In genomic region chr2:16218651-16219050, GRCh38 we compare ENCODE assay signal across 11 cellular contexts.
DNase-seq lines count a peak whose midpoint lies in the region; ATAC-seq and TF ChIP-seq lines count a peak whose summit lies in the region.
"Had no signal": no experiment of that assay in that cellular context is flagged by ENCODE, and none has a peak within 500 bp of the region (broad histone marks: within the 10 kb centered on the region; RNA-seq: fewer than 3 reads in every experiment).

No MANE protein-coding gene starts in this region.

- H3K27me3 ChIP-seq in Loucy (ENCODE audit: insufficient read depth, low read length, poor library complexity, severe bottlenecking) = no peaks in the 10 kb centered on the region
- no peaks in the 10 kb centered on the region for H3K27me3 ChIP-seq in smooth muscle cell (ENCODE audit: low read depth)
- no peaks in the 10 kb centered on the region for H3K27me3 ChIP-seq in aorta (ENCODE audit: control insufficient read depth in 1 of 2, insufficient read depth in 2 of 2, low read length in 1 of 2)
- H3K27me3 ChIP-seq: BLaER1 had no signal

- WGBS in smooth muscle cell (ENCODE audit: low lambda C conversion rate) = 42% methylated on average over 3 of the region's 3 CpGs
- 18 to 26% methylated on average over 3 of the region's 3 CpGs for WGBS in aorta, 2 donors

- H3K9me3 ChIP-seq in Loucy (ENCODE audit: insufficient read depth, low read depth, low read length) (no peaks in the 10 kb centered on the region), smooth muscle cell (replicated peaks; ENCODE audit: low read depth) (no peaks in the 10 kb centered on the region), aorta (ENCODE audit: control insufficient read depth, low read length) (no peaks in the 10 kb centered on the region)
- H3K9me3 ChIP-seq: BLaER1 had no signal

- DNase-seq in activated CD4-positive, alpha-beta memory T cell treated with anti-CD3 and anti-CD28 coated beads for 36 hours = peak; percentile 11
- DNase-seq in activated CD4-positive, alpha-beta memory T cell treated with anti-CD3 and anti-CD28 coated beads, Interleukin-2, amount 10 ng/mL, durations not matched to agents 7 days and 5 days = no peak
- DNase-seq in endothelial cell (ENCODE audit: low spot score) = peak; percentile 50
- DNase-seq in smooth muscle cell (lab: John Stamatoyannopoulos, UW; ENCODE audit: unreplicated experiment) = no peak
- DNase-seq in aorta = no peak
- no peak for DNase-seq in posterior vena cava (ENCODE audit: low spot score)
- DNase-seq in NK-92 treated with Interleukin-12 subunit alpha and Interleukin-12 subunit beta, amount 100 ng/mL, for 24 hours (lab: John Stamatoyannopoulos, UW) = no peak

- intact Hi-C loops in activated CD4-positive, alpha-beta memory T cell treated with anti-CD3 and anti-CD28 coated beads for 36 hours (cut with micrococcal nuclease) = loop anchor here (5.0 kb wide), 1 partner anchor 276 kb away; the partner anchor contains the start of gene MYCN
- intact Hi-C loops in aorta (cut with DNase I) (no loop called here), posterior vena cava (cut with DNase I) (no loop called here)

- no peak for ATAC-seq in aorta (ENCODE audit: low FRiP score)

- POLR2A ChIA-PET in activated CD4-positive, alpha-beta memory T cell treated with anti-CD3 and anti-CD28 coated beads for 36 hours (lab: Charles Lee) = no interaction called here
- POLR2A ChIA-PET in activated CD4-positive, alpha-beta memory T cell treated with anti-CD3 and anti-CD28 coated beads, Interleukin-2, amount 10 ng/mL, durations not matched to agents 7 days and 5 days (lab: Charles Lee) = no interaction called here

- no peaks in the 10 kb centered on the region for H3K79me2 ChIP-seq in Loucy (ENCODE audit: insufficient read depth, low read length)
- H3K79me2 ChIP-seq in smooth muscle cell (ENCODE audit: low read depth) = no peaks in the 10 kb centered on the region
- H3K79me2 ChIP-seq: parathyroid adenoma had no signal

- TF ChIP-seq CTCF in Loucy (conservative IDR thresholded peaks at IDR 0.05; ENCODE audit: low read length) = peak; percentile 62
- TF ChIP-seq CTCF in endothelial cell (IDR thresholded peaks at IDR 0.05; ENCODE audit: unreplicated experiment) = peak; percentile 23
- TF ChIP-seq CTCF in smooth muscle cell (IDR thresholded peaks at IDR 0.05; ENCODE audit: borderline replicate concordance, insufficient read depth, poor library complexity, severe bottlenecking) = peak; percentile 40

- no peak overlapping the region for H3K27ac Mint-ChIP-seq in activated CD4-positive, alpha-beta memory T cell treated with anti-CD3 and anti-CD28 coated beads for 36 hours
- no peak overlapping the region for H3K27ac Mint-ChIP-seq in activated CD4-positive, alpha-beta memory T cell treated with anti-CD3 and anti-CD28 coated beads, Interleukin-2, amount 10 ng/mL, durations not matched to agents 7 days and 5 days
- no peak overlapping the region for H3K27ac Mint-ChIP-seq in endothelial cell (ENCODE audit: unreplicated experiment)
- H3K27ac Mint-ChIP-seq: stimulated activated naive CD8-positive, alpha-beta T cell treated with anti-CD3 and anti-CD28 coated beads, Interleukin-15, Interleukin-2, amounts not matched to agents 100 ng/mL and 50 ng/mL, for 24 hours had no signal

- H3K4me1 Mint-ChIP-seq in activated CD4-positive, alpha-beta memory T cell treated with anti-CD3 and anti-CD28 coated beads for 36 hours (ENCODE audit: low read depth) = no peaks in the 10 kb centered on the region
- H3K4me1 Mint-ChIP-seq in activated CD4-positive, alpha-beta memory T cell treated with anti-CD3 and anti-CD28 coated beads, Interleukin-2, amount 10 ng/mL, durations not matched to agents 7 days and 5 days = no peaks in the 10 kb centered on the region
- H3K4me1 Mint-ChIP-seq in endothelial cell (ENCODE audit: unreplicated experiment) = no peaks in the 10 kb centered on the region

- H3K9me3 Mint-ChIP-seq in activated CD4-positive, alpha-beta memory T cell treated with anti-CD3 and anti-CD28 coated beads for 36 hours = no peaks in the 10 kb centered on the region
- peaks cover 6% of the 10 kb centered on the region for H3K9me3 Mint-ChIP-seq in activated CD4-positive, alpha-beta memory T cell treated with anti-CD3 and anti-CD28 coated beads, Interleukin-2, amount 10 ng/mL, durations not matched to agents 7 days and 5 days
- no peaks in the 10 kb centered on the region for H3K9me3 Mint-ChIP-seq in endothelial cell (ENCODE audit: unreplicated experiment)
- H3K9me3 Mint-ChIP-seq: stimulated activated naive CD8-positive, alpha-beta T cell treated with anti-CD3 and anti-CD28 coated beads, Interleukin-15, Interleukin-2, amounts not matched to agents 100 ng/mL and 50 ng/mL, for 24 hours had no signal

- CTCF ChIA-PET in activated CD4-positive, alpha-beta memory T cell treated with anti-CD3 and anti-CD28 coated beads for 36 hours (lab: Charles Lee) = interaction anchor here (1.1 kb wide), 1 partner anchor 279 kb away, joined by 5 read pairs; the partner anchor contains the start of gene MYCN
- CTCF ChIA-PET in activated CD4-positive, alpha-beta memory T cell treated with anti-CD3 and anti-CD28 coated beads, Interleukin-2, amount 10 ng/mL, durations not matched to agents 7 days and 5 days (lab: Charles Lee) = interaction anchor here (2.7 kb wide), 1 partner anchor 279 kb away, joined by 11 read pairs; the partner anchor contains the start of gene MYCN

- H3K36me3 Mint-ChIP-seq in activated CD4-positive, alpha-beta memory T cell treated with anti-CD3 and anti-CD28 coated beads for 36 hours = no peaks in the 10 kb centered on the region
- no peaks in the 10 kb centered on the region for H3K36me3 Mint-ChIP-seq in activated CD4-positive, alpha-beta memory T cell treated with anti-CD3 and anti-CD28 coated beads, Interleukin-2, amount 10 ng/mL, durations not matched to agents 7 days and 5 days (ENCODE audit: low read depth)
- H3K36me3 Mint-ChIP-seq in endothelial cell (ENCODE audit: low read depth, unreplicated experiment) = peaks cover 4% of the 10 kb centered on the region

- H4K20me1 ChIP-seq in Loucy (ENCODE audit: insufficient read depth, low read length, poor library complexity, severe bottlenecking) = no peaks in the 10 kb centered on the region
- no peaks in the 10 kb centered on the region for H4K20me1 ChIP-seq in smooth muscle cell (ENCODE audit: low read depth)
- H4K20me1 ChIP-seq: BLaER1 had no signal

- no peak overlapping the region for H3K4me3 Mint-ChIP-seq in activated CD4-positive, alpha-beta memory T cell treated with anti-CD3 and anti-CD28 coated beads for 36 hours
- no peak overlapping the region for H3K4me3 Mint-ChIP-seq in activated CD4-positive, alpha-beta memory T cell treated with anti-CD3 and anti-CD28 coated beads, Interleukin-2, amount 10 ng/mL, durations not matched to agents 7 days and 5 days
- H3K4me3 Mint-ChIP-seq in endothelial cell (ENCODE audit: unreplicated experiment) = no peak overlapping the region
- H3K4me3 Mint-ChIP-seq: stimulated activated naive CD8-positive, alpha-beta T cell treated with anti-CD3 and anti-CD28 coated beads, Interleukin-15, Interleukin-2, amounts not matched to agents 100 ng/mL and 50 ng/mL, for 24 hours had no signal

- H3K9ac ChIP-seq in Loucy (ENCODE audit: low read depth, low read length, poor library complexity, severe bottlenecking) = no peak overlapping the region
- no peak overlapping the region for H3K9ac ChIP-seq in smooth muscle cell (ENCODE audit: low read depth)
- H3K9ac ChIP-seq: BLaER1, parathyroid adenoma had no signal

- H3K36me3 ChIP-seq in Loucy (ENCODE audit: insufficient read depth, low read length) (no peaks in the 10 kb centered on the region), smooth muscle cell (ENCODE audit: low read depth) (no peaks in the 10 kb centered on the region), aorta (ENCODE audit: control insufficient read depth in 1 of 2, insufficient read depth in 2 of 2, low read length in 1 of 2) (no peaks in the 10 kb centered on the region)
- H3K36me3 ChIP-seq: BLaER1 had no signal

- H3K4me1 ChIP-seq in Loucy (ENCODE audit: insufficient read depth, low read length, poor library complexity, severe bottlenecking) (no peaks in the 10 kb centered on the region), smooth muscle cell (ENCODE audit: low read depth) (peaks cover 15% of the 10 kb centered on the region), aorta (ENCODE audit: control insufficient read depth in 1 of 2, insufficient read depth in 2 of 2, low read length in 2 of 2) (no peaks in the 10 kb centered on the region)
- H3K4me1 ChIP-seq: BLaER1, parathyroid adenoma had no signal

- H3K27me3 Mint-ChIP-seq in activated CD4-positive, alpha-beta memory T cell treated with anti-CD3 and anti-CD28 coated beads for 36 hours = no peaks in the 10 kb centered on the region
- H3K27me3 Mint-ChIP-seq in activated CD4-positive, alpha-beta memory T cell treated with anti-CD3 and anti-CD28 coated beads, Interleukin-2, amount 10 ng/mL, durations not matched to agents 7 days and 5 days = no peaks in the 10 kb centered on the region
- peaks cover 4% of the 10 kb centered on the region for H3K27me3 Mint-ChIP-seq in endothelial cell (ENCODE audit: unreplicated experiment)

- no peak overlapping the region for H3K4me3 ChIP-seq in Loucy (ENCODE audit: low read length, poor library complexity, severe bottlenecking)
- H3K4me3 ChIP-seq in smooth muscle cell = no peak overlapping the region
- H3K4me3 ChIP-seq in aorta (ENCODE audit: low read length in 2 of 2) = no peak overlapping the region
- H3K4me3 ChIP-seq: BLaER1 had no signal

- H3K9me2 ChIP-seq in Loucy (replicated peaks; ENCODE audit: low read depth, low read length) = no peaks in the 10 kb centered on the region

- H3K4me2 ChIP-seq in Loucy (ENCODE audit: low read depth, low read length, poor library complexity, severe bottlenecking) (no peak overlapping the region), smooth muscle cell (no peak overlapping the region)
- H3K4me2 ChIP-seq: BLaER1 had no signal

- H3K27ac ChIP-seq in smooth muscle cell (ENCODE audit: low read depth) (no peak overlapping the region), aorta (ENCODE audit: low read depth in 1 of 2, low read length in 2 of 2) (no peak overlapping the region)
- H3K27ac ChIP-seq: BLaER1, parathyroid adenoma had no signal

- H2AFZ ChIP-seq in Loucy (ENCODE audit: low read length) (no peak overlapping the region), smooth muscle cell (ENCODE audit: low read depth) (no peak overlapping the region)
- H2AFZ ChIP-seq: parathyroid adenoma had no signal

- no peaks in the 10 kb centered on the region for H3F3A ChIP-seq in Loucy (ENCODE audit: low read depth)
- H3F3A ChIP-seq in smooth muscle cell (ENCODE audit: low read depth) = no peaks in the 10 kb centered on the region

Comparison
In these comparisons a context has a peak if more than half of its experiments do, and no peak if none do; other contexts are left out.
1. DNase-seq: peak in activated CD4-positive, alpha-beta memory T cell treated with anti-CD3 and anti-CD28 coated beads for 36 hours (single experiment) and endothelial cell (single experiment); none in activated CD4-positive, alpha-beta memory T cell treated with anti-CD3 and anti-CD28 coated beads, Interleukin-2, amount 10 ng/mL, durations not matched to agents 7 days and 5 days (single experiment), smooth muscle cell (single experiment), aorta (0 of 2), posterior vena cava (single experiment) and NK-92 treated with Interleukin-12 subunit alpha and Interleukin-12 subunit beta, amount 100 ng/mL, for 24 hours (single experiment).
2. Peak in every context shown above with its lines, with median percentiles within 50 percentile points of each other: CTCF ChIP-seq.